Comparison of ENCODE assay signal across 8 cellular contexts in the genomic region with DNA sequence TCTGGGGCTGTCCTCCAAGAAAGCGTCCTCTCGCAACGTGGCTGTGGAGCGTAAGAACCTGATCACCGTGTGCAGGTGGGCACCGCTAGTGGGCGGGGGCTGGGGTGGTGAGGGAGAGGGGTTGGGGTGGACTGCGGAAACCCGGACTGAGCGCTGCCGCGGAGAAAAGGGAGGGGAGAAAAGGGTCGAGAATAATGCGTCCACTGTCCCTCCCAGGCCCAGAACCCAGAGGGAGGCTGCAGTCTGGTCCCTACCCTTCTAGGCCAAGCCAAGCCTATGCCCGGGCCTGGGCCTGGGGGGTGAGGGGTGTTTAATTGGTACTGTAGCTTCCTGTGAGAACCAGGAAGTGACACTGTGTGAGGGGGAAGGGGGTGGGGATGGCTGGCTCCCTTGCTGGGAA. TPM values are rescaled to one million over a fixed set of nuclear protein-coding genes. Genes with fewer than 3 reads are reported as not detected.
DNase-seq lines count a peak whose midpoint lies in the region; ATAC-seq and TF ChIP-seq lines count a peak whose summit lies in the region.

No MANE protein-coding gene starts in this region.

- H3K27me3 Mint-ChIP-seq in activated T-helper 2 cell treated with anti-CD3 and anti-CD28 coated beads, Interferon-gamma antibody, Interleukin-2, Interleukin-4, amounts not matched to agents 10 μg/mL and 5 μg/mL and 100 μg/mL, durations not matched to agents 14 hours and 24 hours and 36 hours (ENCODE audit: low read depth): peaks cover 31% of the 10 kb centered on the region
- H3K27me3 Mint-ChIP-seq in nephron progenitor cell (ENCODE audit: low read depth, poor library complexity): peaks cover 61% of the 10 kb centered on the region

- DNase-seq in NCI-H2227 treated with DMSO at 0.1 percent for 48 hours (lab: John Stamatoyannopoulos, UW): peak; percentile 51
- peak; percentile 50 for DNase-seq in putamen (ENCODE audit: low spot score)
- no peak for DNase-seq in activated T-helper 2 cell treated with anti-CD3 and anti-CD28 coated beads, Interferon-gamma antibody, Interleukin-2, Interleukin-4, amounts not matched to agents 10 μg/mL and 5 μg/mL and 100 μg/mL, durations not matched to agents 14 hours and 24 hours and 36 hours (ENCODE audit: low spot score)
- no peak for DNase-seq in nephron progenitor cell

- peak; percentile 21 for ATAC-seq in esophagus mucosa
- no peak for ATAC-seq in HG03520 (IDR thresholded peaks at IDR 0.05; ENCODE audit: unreplicated experiment)
- ATAC-seq in GM21619 (IDR thresholded peaks at IDR 0.05; ENCODE audit: unreplicated experiment): no peak

- H3K36me3 Mint-ChIP-seq in activated T-helper 2 cell treated with anti-CD3 and anti-CD28 coated beads, Interferon-gamma antibody, Interleukin-2, Interleukin-4, amounts not matched to agents 10 μg/mL and 5 μg/mL and 100 μg/mL, durations not matched to agents 14 hours and 24 hours and 36 hours (ENCODE audit: low read depth): no peaks in the 10 kb centered on the region
- H3K36me3 Mint-ChIP-seq in nephron progenitor cell (ENCODE audit: low read depth): no peaks in the 10 kb centered on the region

- peaks cover 7% of the 10 kb centered on the region for H3K4me1 Mint-ChIP-seq in activated T-helper 2 cell treated with anti-CD3 and anti-CD28 coated beads, Interferon-gamma antibody, Interleukin-2, Interleukin-4, amounts not matched to agents 10 μg/mL and 5 μg/mL and 100 μg/mL, durations not matched to agents 14 hours and 24 hours and 36 hours (ENCODE audit: low read depth)
- peaks cover 15% of the 10 kb centered on the region for H3K4me1 Mint-ChIP-seq in nephron progenitor cell

- no peak overlapping the region for H3K27ac Mint-ChIP-seq in activated T-helper 2 cell treated with anti-CD3 and anti-CD28 coated beads, Interferon-gamma antibody, Interleukin-2, Interleukin-4, amounts not matched to agents 10 μg/mL and 5 μg/mL and 100 μg/mL, durations not matched to agents 14 hours and 24 hours and 36 hours
- H3K27ac Mint-ChIP-seq in nephron progenitor cell: no peak overlapping the region

- H3K36me3 ChIP-seq in ES-I3 (ENCODE audit: insufficient read depth, low read length): no peaks in the 10 kb centered on the region

- H3K9ac ChIP-seq in ES-I3 (ENCODE audit: low read depth, low read length): peak overlapping the region; percentile 51; the same call in 1 of the 2 replicates

- no peaks in the 10 kb centered on the region for H3K9me3 Mint-ChIP-seq in activated T-helper 2 cell treated with anti-CD3 and anti-CD28 coated beads, Interferon-gamma antibody, Interleukin-2, Interleukin-4, amounts not matched to agents 10 μg/mL and 5 μg/mL and 100 μg/mL, durations not matched to agents 14 hours and 24 hours and 36 hours
- no peaks in the 10 kb centered on the region for H3K9me3 Mint-ChIP-seq in nephron progenitor cell

- no peak overlapping the region for H3K4me3 Mint-ChIP-seq in activated T-helper 2 cell treated with anti-CD3 and anti-CD28 coated beads, Interferon-gamma antibody, Interleukin-2, Interleukin-4, amounts not matched to agents 10 μg/mL and 5 μg/mL and 100 μg/mL, durations not matched to agents 14 hours and 24 hours and 36 hours (ENCODE audit: low read depth)
- H3K4me3 Mint-ChIP-seq in nephron progenitor cell: no peak overlapping the region

- intact Hi-C loops in activated T-helper 2 cell treated with anti-CD3 and anti-CD28 coated beads, Interferon-gamma antibody, Interleukin-2, Interleukin-4, amounts not matched to agents 10 μg/mL and 5 μg/mL and 100 μg/mL, durations not matched to agents 14 hours and 24 hours and 36 hours (cut with micrococcal nuclease): no loop called here

- TF ChIP-seq CTCF in nephron progenitor cell (IDR thresholded peaks at IDR 0.05): no peak

- H3K9me3 ChIP-seq in ES-I3 (ENCODE audit: control insufficient read depth, insufficient read depth, low read length): no peaks in the 10 kb centered on the region

- H3K4me1 ChIP-seq in ES-I3 (ENCODE audit: insufficient read depth, low read length): peaks cover 26% of the 10 kb centered on the region

RNA-seq across cellular contexts. Expression of a gene that starts 0.5 kb away (rescaled TPM):
- 6.0 TPM for total RNA-seq in esophagus mucosa
- 0.16 and 0.18 TPM in 2 replicates for total RNA-seq in activated T-helper 2 cell treated with anti-CD3 and anti-CD28 coated beads, Interferon-gamma antibody, Interleukin-2, Interleukin-4, amounts not matched to agents 10 μg/mL and 5 μg/mL and 100 μg/mL, durations not matched to agents 14 hours and 24 hours and 36 hours

RNA-seq across cellular contexts. Expression of a gene that starts 15.8 kb away (rescaled TPM):
- 126 TPM for total RNA-seq in esophagus mucosa
- total RNA-seq in activated T-helper 2 cell treated with anti-CD3 and anti-CD28 coated beads, Interferon-gamma antibody, Interleukin-2, Interleukin-4, amounts not matched to agents 10 μg/mL and 5 μg/mL and 100 μg/mL, durations not matched to agents 14 hours and 24 hours and 36 hours: 132 and 141 TPM in 2 replicates

RNA-seq across cellular contexts. Expression of a gene that starts 36.2 kb away (rescaled TPM):
- total RNA-seq in esophagus mucosa: 767 TPM
- total RNA-seq in activated T-helper 2 cell treated with anti-CD3 and anti-CD28 coated beads, Interferon-gamma antibody, Interleukin-2, Interleukin-4, amounts not matched to agents 10 μg/mL and 5 μg/mL and 100 μg/mL, durations not matched to agents 14 hours and 24 hours and 36 hours: 37.8 and 41.4 TPM in 2 replicates

RNA-seq across cellular contexts. Expression of a gene that starts 40.9 kb away (rescaled TPM):
- total RNA-seq in esophagus mucosa: not detected
- total RNA-seq in activated T-helper 2 cell treated with anti-CD3 and anti-CD28 coated beads, Interferon-gamma antibody, Interleukin-2, Interleukin-4, amounts not matched to agents 10 μg/mL and 5 μg/mL and 100 μg/mL, durations not matched to agents 14 hours and 24 hours and 36 hours: not detected in 2 replicates

RNA-seq across cellular contexts. Expression of a gene that starts 54.8 kb away (rescaled TPM):
- 1.1 TPM for total RNA-seq in esophagus mucosa
- 0.32 and 1.0 TPM in 2 replicates for total RNA-seq in activated T-helper 2 cell treated with anti-CD3 and anti-CD28 coated beads, Interferon-gamma antibody, Interleukin-2, Interleukin-4, amounts not matched to agents 10 μg/mL and 5 μg/mL and 100 μg/mL, durations not matched to agents 14 hours and 24 hours and 36 hours

Comparison
In these comparisons a context has a peak if more than half of its experiments do, and no peak if none do; other contexts are left out.
1. DNase-seq: peak in NCI-H2227 treated with DMSO at 0.1 percent for 48 hours (single experiment) and putamen (single experiment); none in activated T-helper 2 cell treated with anti-CD3 and anti-CD28 coated beads, Interferon-gamma antibody, Interleukin-2, Interleukin-4, amounts not matched to agents 10 μg/mL and 5 μg/mL and 100 μg/mL, durations not matched to agents 14 hours and 24 hours and 36 hours (single experiment) and nephron progenitor cell (single experiment).
2. RNA of a gene that starts 36.2 kb away (total RNA-seq): 767 TPM in esophagus mucosa (single experiment); 37.8 to 41.4 TPM in activated T-helper 2 cell treated with anti-CD3 and anti-CD28 coated beads, Interferon-gamma antibody, Interleukin-2, Interleukin-4, amounts not matched to agents 10 μg/mL and 5 μg/mL and 100 μg/mL, durations not matched to agents 14 hours and 24 hours and 36 hours; every median in the first group is over 10 times any median in the second.